8 cellular contexts compared by ENCODE assay signal in genomic region chr11:94973099-94973968, GRCh38. TPM values are rescaled to one million over a fixed set of nuclear protein-coding genes. Genes with fewer than 3 reads are reported as not detected.
DNase-seq lines count a peak whose midpoint lies in the region; ATAC-seq, FAIRE-seq and TF ChIP-seq lines count a peak whose summit lies in the region.

Gene CWC15, minus strand, starts transcription at chr11:94973556. Its CDS starts 1,371 bp downstream, at chr11:94972185.
Gene KDM4D, plus strand, starts transcription at chr11:94973709. Its CDS starts 23,664 bp downstream, at chr11:94997373.

- peak; percentile 80 to 93 for TF ChIP-seq EP300 in tibial nerve (IDR thresholded peaks at IDR 0.05)

- H3K9ac ChIP-seq in adipocyte (ENCODE audit: low read length) (peak within 1 kb of the TSS; percentile 93), parathyroid adenoma (peak within 1 kb of the TSS; percentile 53)

- peak; percentile 81 for DNase-seq in GM12891 (ENCODE audit: insufficient read length, low spot score)
- peak; percentile 81 for DNase-seq in NCI-H1417 treated with DMSO at 0.1 percent for 48 hours (lab: John Stamatoyannopoulos, UW)
- DNase-seq in SW 1271 (lab: John Stamatoyannopoulos, UW) = peak; percentile 99 to 100
- DNase-seq in adipocyte (ENCODE audit: low read depth) = peak; percentile 98
- peak; percentile 98 for DNase-seq in cardiac septum (ENCODE audit: low spot score)
- DNase-seq in tibial nerve (ENCODE audit: low spot score in 2 of 2) = peak; percentile 90 to 92

- intact Hi-C loops in cardiac septum (cut with DNase I) = loop anchor here (10.0 kb wide), 2 partner anchors 91 to 171 kb away; partner anchors contain the start of gene SRSF8

- H3K4me1 ChIP-seq in adipocyte (ENCODE audit: control insufficient read depth, insufficient read depth, low read length) = peaks cover 28% of the 10 kb centered on the region
- H3K4me1 ChIP-seq in parathyroid adenoma = no peaks in the 10 kb centered on the region
- peaks cover 0 to 24% (median 10%) of the 10 kb centered on the region in 4 donors for H3K4me1 ChIP-seq in tibial nerve

- peak; percentile 91 for TF ChIP-seq POLR2A in GM12891 (IDR thresholded peaks at IDR 0.05; ENCODE audit: low read depth, low read length)
- peak in 1 of 2 donors; percentile 69 for TF ChIP-seq POLR2A in tibial nerve (IDR thresholded peaks at IDR 0.05)

- peak within 1 kb of the TSS; percentile 83 for H3K4me2 ChIP-seq in parathyroid adenoma (ENCODE audit: low read length)

- peaks cover 4% of the 10 kb centered on the region for H3K79me2 ChIP-seq in parathyroid adenoma

- peak; percentile 100 for ATAC-seq in HG02798 (IDR thresholded peaks at IDR 0.05; ENCODE audit: poor library complexity, unreplicated experiment)

- no peaks in the 10 kb centered on the region for H3K9me3 ChIP-seq in adipocyte (ENCODE audit: control insufficient read depth, low read length)
- no peaks in the 10 kb centered on the region for H3K9me3 ChIP-seq in parathyroid adenoma (ENCODE audit: control insufficient read depth, low read length)
- H3K9me3 ChIP-seq in tibial nerve = no peaks in the 10 kb centered on the region

- H3K27ac ChIP-seq in parathyroid adenoma (peak within 1 kb of the TSS; percentile 65), tibial nerve (peak within 1 kb of the TSS; percentile 64 to 85 (median 76))

- TF ChIP-seq CTCF in parathyroid adenoma (IDR thresholded peaks at IDR 0.05) (no peak), tibial nerve (IDR thresholded peaks at IDR 0.05) (peak in 1 of 5 experiments; percentile 22)

- FAIRE-seq in GM12891 (lab: Jason Lieb, UNC) = peak; percentile 94

- no peaks in the 10 kb centered on the region for H3K27me3 ChIP-seq in adipocyte (replicated peaks; ENCODE audit: control insufficient read depth, insufficient read depth, low read length)
- no peaks in the 10 kb centered on the region for H3K27me3 ChIP-seq in parathyroid adenoma (ENCODE audit: control insufficient read depth, insufficient read depth, low read length)
- no peaks in the 10 kb centered on the region for H3K27me3 ChIP-seq in tibial nerve

- H3K4me3 ChIP-seq in adipocyte (ENCODE audit: low read length) = peak within 1 kb of the TSS; percentile 99
- peak within 1 kb of the TSS; percentile 73 for H3K4me3 ChIP-seq in parathyroid adenoma (ENCODE audit: low read depth, low read length)
- H3K4me3 ChIP-seq in tibial nerve = peak within 1 kb of the TSS; percentile 56 to 75 (median 73)

- 0 to 1% methylated on average over 44 to 63 of the region's 66 CpGs for WGBS in tibial nerve, 2 donors

- H2AFZ ChIP-seq in parathyroid adenoma = peak within 1 kb of the TSS; percentile 94

- H3K36me3 ChIP-seq in adipocyte (ENCODE audit: control insufficient read depth, insufficient read depth, low read length, severe bottlenecking) (peaks cover 34% of the 10 kb centered on the region), parathyroid adenoma (ENCODE audit: control insufficient read depth, insufficient read depth, low read length) (no peaks in the 10 kb centered on the region), tibial nerve (peaks cover 0 to 32% (median 20%) of the 10 kb centered on the region in 3 donors)

TF ChIP-seq in GM12891, 5 proteins besides CTCF, POLR2A, EP300 and RAD21:
- TF ChIP-seq POU2F2 (IDR thresholded peaks at IDR 0.05; ENCODE audit: low read depth, low read length) = peak; percentile 67
- peak; percentile 94 for TF ChIP-seq TAF1 (IDR thresholded peaks at IDR 0.05; ENCODE audit: low read depth, low read length)
- TF ChIP-seq SPI1 (IDR thresholded peaks at IDR 0.05; ENCODE audit: low read depth, low read length) = no peak
- no peak for TF ChIP-seq PAX5 (IDR thresholded peaks at IDR 0.05; ENCODE audit: insufficient read depth, low read length, severe bottlenecking)
- TF ChIP-seq POLR2AphosphoS5 (IDR thresholded peaks at IDR 0.05; ENCODE audit: low read depth, low read length) = peak; percentile 89

RNA-seq across cellular contexts. Expression of gene CWC15, which starts in this region (rescaled TPM):
- polyA plus RNA-seq in GM12891 (2012; ENCODE audit: low read depth, missing spikeins) = 74.7 TPM
- total RNA-seq in cardiac septum (57.8 TPM), tibial nerve (10 to 100 TPM; 29.6 to 54.0 (median 37.9) TPM)

RNA-seq across cellular contexts. Expression of gene KDM4D, which starts in this region (rescaled TPM):
- 0.53 TPM for polyA plus RNA-seq in GM12891 (2012; ENCODE audit: low read depth, missing spikeins)
- total RNA-seq in cardiac septum (0.83 TPM), tibial nerve (1 to 10 TPM in 3 of 4 donors, under 1 TPM in 1; 0.63 to 4.8 (median 1.3) TPM)

Comparison
In these comparisons a context has a peak if more than half of its experiments do, and no peak if none do; other contexts are left out.
1. Peak in every context shown above with its lines: DNase-seq, ATAC-seq, H3K4me3 ChIP-seq and H3K27ac ChIP-seq.